Comparison of ENCODE assay signal across 1 cellular context in the genomic region with DNA sequence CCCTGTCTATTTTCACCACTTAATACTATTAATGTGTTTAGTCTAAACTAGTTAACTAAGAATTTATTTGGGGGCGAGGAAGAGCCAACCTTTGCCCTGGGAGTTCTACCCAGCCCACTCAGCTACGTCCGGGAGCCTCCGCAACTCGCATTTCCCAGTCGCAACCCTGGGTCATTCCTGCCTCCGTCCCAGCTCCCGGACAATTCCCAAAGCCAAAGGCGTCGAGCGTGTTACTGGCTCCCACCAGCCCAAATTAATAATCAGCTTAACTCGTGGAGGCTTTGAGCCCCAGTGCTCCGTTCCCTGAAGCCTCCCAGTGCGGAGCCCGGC.
A peak's percentile ranks its signal among the peaks of the same experiment; 100 is the strongest.
TF ChIP-seq lines count a peak whose summit lies in the region.

No MANE protein-coding gene starts in this region.

TF ChIP-seq in H1, 55 proteins besides CTCF, POLR2A, EP300 and RAD21:
- TF ChIP-seq KDM4A (IDR thresholded peaks at IDR 0.05; ENCODE audit: low read depth, low read length, severe bottlenecking): peak; percentile 30
- no peak for TF ChIP-seq FOSL1 (IDR thresholded peaks at IDR 0.05; ENCODE audit: insufficient read depth, low read depth, low read length)
- TF ChIP-seq CHD1 (IDR thresholded peaks at IDR 0.05; ENCODE audit: low read depth, low read length): no peak
- TF ChIP-seq, protein P1, sequence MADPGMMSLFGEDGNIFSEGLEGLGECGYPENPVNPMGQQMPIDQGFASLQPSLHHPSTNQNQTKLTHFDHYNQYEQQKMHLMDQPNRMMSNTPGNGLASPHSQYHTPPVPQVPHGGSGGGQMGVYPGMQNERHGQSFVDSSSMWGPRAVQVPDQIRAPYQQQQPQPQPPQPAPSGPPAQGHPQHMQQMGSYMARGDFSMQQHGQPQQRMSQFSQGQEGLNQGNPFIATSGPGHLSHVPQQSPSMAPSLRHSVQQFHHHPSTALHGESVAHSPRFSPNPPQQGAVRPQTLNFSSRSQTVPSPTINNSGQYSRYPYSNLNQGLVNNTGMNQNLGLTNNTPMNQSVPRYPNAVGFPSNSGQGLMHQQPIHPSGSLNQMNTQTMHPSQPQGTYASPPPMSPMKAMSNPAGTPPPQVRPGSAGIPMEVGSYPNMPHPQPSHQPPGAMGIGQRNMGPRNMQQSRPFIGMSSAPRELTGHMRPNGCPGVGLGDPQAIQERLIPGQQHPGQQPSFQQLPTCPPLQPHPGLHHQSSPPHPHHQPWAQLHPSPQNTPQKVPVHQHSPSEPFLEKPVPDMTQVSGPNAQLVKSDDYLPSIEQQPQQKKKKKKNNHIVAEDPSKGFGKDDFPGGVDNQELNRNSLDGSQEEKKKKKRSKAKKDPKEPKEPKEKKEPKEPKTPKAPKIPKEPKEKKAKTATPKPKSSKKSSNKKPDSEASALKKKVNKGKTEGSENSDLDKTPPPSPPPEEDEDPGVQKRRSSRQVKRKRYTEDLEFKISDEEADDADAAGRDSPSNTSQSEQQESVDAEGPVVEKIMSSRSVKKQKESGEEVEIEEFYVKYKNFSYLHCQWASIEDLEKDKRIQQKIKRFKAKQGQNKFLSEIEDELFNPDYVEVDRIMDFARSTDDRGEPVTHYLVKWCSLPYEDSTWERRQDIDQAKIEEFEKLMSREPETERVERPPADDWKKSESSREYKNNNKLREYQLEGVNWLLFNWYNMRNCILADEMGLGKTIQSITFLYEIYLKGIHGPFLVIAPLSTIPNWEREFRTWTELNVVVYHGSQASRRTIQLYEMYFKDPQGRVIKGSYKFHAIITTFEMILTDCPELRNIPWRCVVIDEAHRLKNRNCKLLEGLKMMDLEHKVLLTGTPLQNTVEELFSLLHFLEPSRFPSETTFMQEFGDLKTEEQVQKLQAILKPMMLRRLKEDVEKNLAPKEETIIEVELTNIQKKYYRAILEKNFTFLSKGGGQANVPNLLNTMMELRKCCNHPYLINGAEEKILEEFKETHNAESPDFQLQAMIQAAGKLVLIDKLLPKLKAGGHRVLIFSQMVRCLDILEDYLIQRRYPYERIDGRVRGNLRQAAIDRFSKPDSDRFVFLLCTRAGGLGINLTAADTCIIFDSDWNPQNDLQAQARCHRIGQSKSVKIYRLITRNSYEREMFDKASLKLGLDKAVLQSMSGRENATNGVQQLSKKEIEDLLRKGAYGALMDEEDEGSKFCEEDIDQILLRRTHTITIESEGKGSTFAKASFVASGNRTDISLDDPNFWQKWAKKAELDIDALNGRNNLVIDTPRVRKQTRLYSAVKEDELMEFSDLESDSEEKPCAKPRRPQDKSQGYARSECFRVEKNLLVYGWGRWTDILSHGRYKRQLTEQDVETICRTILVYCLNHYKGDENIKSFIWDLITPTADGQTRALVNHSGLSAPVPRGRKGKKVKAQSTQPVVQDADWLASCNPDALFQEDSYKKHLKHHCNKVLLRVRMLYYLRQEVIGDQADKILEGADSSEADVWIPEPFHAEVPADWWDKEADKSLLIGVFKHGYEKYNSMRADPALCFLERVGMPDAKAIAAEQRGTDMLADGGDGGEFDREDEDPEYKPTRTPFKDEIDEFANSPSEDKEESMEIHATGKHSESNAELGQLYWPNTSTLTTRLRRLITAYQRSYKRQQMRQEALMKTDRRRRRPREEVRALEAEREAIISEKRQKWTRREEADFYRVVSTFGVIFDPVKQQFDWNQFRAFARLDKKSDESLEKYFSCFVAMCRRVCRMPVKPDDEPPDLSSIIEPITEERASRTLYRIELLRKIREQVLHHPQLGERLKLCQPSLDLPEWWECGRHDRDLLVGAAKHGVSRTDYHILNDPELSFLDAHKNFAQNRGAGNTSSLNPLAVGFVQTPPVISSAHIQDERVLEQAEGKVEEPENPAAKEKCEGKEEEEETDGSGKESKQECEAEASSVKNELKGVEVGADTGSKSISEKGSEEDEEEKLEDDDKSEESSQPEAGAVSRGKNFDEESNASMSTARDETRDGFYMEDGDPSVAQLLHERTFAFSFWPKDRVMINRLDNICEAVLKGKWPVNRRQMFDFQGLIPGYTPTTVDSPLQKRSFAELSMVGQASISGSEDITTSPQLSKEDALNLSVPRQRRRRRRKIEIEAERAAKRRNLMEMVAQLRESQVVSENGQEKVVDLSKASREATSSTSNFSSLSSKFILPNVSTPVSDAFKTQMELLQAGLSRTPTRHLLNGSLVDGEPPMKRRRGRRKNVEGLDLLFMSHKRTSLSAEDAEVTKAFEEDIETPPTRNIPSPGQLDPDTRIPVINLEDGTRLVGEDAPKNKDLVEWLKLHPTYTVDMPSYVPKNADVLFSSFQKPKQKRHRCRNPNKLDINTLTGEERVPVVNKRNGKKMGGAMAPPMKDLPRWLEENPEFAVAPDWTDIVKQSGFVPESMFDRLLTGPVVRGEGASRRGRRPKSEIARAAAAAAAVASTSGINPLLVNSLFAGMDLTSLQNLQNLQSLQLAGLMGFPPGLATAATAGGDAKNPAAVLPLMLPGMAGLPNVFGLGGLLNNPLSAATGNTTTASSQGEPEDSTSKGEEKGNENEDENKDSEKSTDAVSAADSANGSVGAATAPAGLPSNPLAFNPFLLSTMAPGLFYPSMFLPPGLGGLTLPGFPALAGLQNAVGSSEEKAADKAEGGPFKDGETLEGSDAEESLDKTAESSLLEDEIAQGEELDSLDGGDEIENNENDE (IDR thresholded peaks at IDR 0.05; ENCODE audit: insufficient replicate concordance, low read length): no peak
- peak; percentile 55; the same call in 1 of the 2 replicates for TF ChIP-seq SUZ12 (IDR thresholded peaks at IDR 0.05; ENCODE audit: low read length)
- no peak for TF ChIP-seq BACH1 (IDR thresholded peaks at IDR 0.05; ENCODE audit: low read length)
- no peak for TF ChIP-seq SIN3A (conservative IDR thresholded peaks at IDR 0.05 in 1 of 2, IDR thresholded peaks at IDR 0.05 in 1 of 2; ENCODE audit: low read depth in 1 of 2, low read length in 2 of 2)
- no peak for TF ChIP-seq ZNF274 (IDR thresholded peaks at IDR 0.05; ENCODE audit: borderline replicate concordance, extremely low read depth, low read length)
- no peak for TF ChIP-seq RNF2 (IDR thresholded peaks at IDR 0.05; ENCODE audit: borderline replicate concordance, low read depth, low read length, missing control alignments, poor library complexity, severe bottlenecking)
- TF ChIP-seq SRF (IDR thresholded peaks at IDR 0.05; ENCODE audit: low read depth, low read length): no peak
- no peak for TF ChIP-seq GABPA (IDR thresholded peaks at IDR 0.05; ENCODE audit: borderline replicate concordance, insufficient read depth, low read length)
- TF ChIP-seq TEAD4 (IDR thresholded peaks at IDR 0.05; ENCODE audit: low read depth, low read length): no peak
- TF ChIP-seq EZH2 (IDR thresholded peaks at IDR 0.05; ENCODE audit: low read depth, low read length, severe bottlenecking): no peak
- no peak for TF ChIP-seq GTF2F1 (IDR thresholded peaks at IDR 0.05; ENCODE audit: borderline replicate concordance, low read depth, low read length)
- TF ChIP-seq CREB1 (IDR thresholded peaks at IDR 0.05): no peak
